ENCODE assay signal across 8 cellular contexts in the genomic region with DNA sequence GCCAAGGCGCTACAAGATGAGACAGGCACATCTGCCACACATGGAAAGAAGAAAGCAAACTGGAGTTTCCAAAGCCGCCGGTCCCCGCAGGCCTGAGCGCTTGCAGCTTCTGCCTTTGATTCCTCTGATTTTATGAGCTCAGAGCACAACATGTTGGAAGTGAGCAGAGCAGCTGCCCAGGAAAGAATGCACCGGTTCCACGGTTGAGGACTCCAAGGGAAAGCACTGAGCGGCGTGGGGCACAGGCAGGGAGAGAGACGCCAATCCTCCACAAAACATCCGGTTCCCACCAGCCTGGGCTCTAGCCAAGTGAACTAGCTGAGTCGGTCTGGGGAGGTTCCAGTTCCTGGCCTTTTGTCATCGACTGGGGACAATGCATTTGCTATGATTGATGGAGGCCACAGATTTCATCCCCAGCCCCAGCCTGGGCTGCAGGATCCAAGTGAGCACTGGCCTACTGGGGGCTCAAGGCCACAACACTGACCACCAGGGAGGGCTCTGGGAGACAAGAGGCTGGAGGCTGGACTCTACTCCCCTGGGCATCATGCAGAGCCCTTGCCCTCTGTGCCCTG.
DNase-seq lines count a peak whose midpoint lies in the region; ATAC-seq and TF ChIP-seq lines count a peak whose summit lies in the region.

No MANE protein-coding gene starts in this region.

- H3K27me3 ChIP-seq in GM23248 (replicated peaks; ENCODE audit: insufficient read depth): no peaks in the 10 kb centered on the region
- no peaks in the 10 kb centered on the region for H3K27me3 ChIP-seq in smooth muscle cell (ENCODE audit: low read depth)
- no peaks in the 10 kb centered on the region for H3K27me3 ChIP-seq in CD4-positive, alpha-beta memory T cell (ENCODE audit: insufficient read depth, low read length)

- no peaks in the 10 kb centered on the region for H3K36me3 Mint-ChIP-seq in CD4-positive, alpha-beta memory T cell

- 7 to 10% methylated on average over 13 of the region's 13 CpGs for WGBS in GM23248 (ENCODE audit: low coverage in 1 of 2, low lambda C conversion rate in 2 of 2, missing lambda C conversion rate in 2 of 2), 2 experiments
- 21% methylated on average over 13 of the region's 13 CpGs for WGBS in smooth muscle cell (ENCODE audit: low lambda C conversion rate)

- H3K9me3 ChIP-seq in GM23248 (ENCODE audit: low read depth): no peaks in the 10 kb centered on the region
- H3K9me3 ChIP-seq in smooth muscle cell (replicated peaks; ENCODE audit: low read depth): no peaks in the 10 kb centered on the region
- H3K9me3 ChIP-seq in CD4-positive, alpha-beta memory T cell (ENCODE audit: control insufficient read depth in 1 of 2, low read length in 2 of 2): no peaks in the 10 kb centered on the region

- no peaks in the 10 kb centered on the region for H3K27me3 Mint-ChIP-seq in CD4-positive, alpha-beta memory T cell

- H3K27ac ChIP-seq in GM23248: 0 out of 2 replicates have a peak overlapping the region, but pooled peaks have one; percentile 33
- peak overlapping the region; percentile 58 for H3K27ac ChIP-seq in smooth muscle cell (ENCODE audit: low read depth)
- H3K27ac ChIP-seq in CD4-positive, alpha-beta memory T cell (ENCODE audit: low read depth, low read length): no peak overlapping the region

- CTCF ChIA-PET in CD4-positive, alpha-beta memory T cell (lab: Charles Lee; ENCODE audit: partially characterized antibody): no interaction called here

- H2AFZ ChIP-seq in GM23248 (peak overlapping the region; percentile 47), smooth muscle cell (ENCODE audit: low read depth) (peak overlapping the region; percentile 59)

- H3K4me1 ChIP-seq in GM23248 (ENCODE audit: insufficient read depth): peaks cover 25% of the 10 kb centered on the region; the same call in 1 of the 2 replicates
- H3K4me1 ChIP-seq in smooth muscle cell (ENCODE audit: low read depth): no peaks in the 10 kb centered on the region
- peaks cover 6% of the 10 kb centered on the region for H3K4me1 ChIP-seq in CD4-positive, alpha-beta memory T cell (ENCODE audit: insufficient read depth, low read length)

- no peaks in the 10 kb centered on the region for H3K36me3 ChIP-seq in GM23248 (ENCODE audit: low read depth)
- H3K36me3 ChIP-seq in smooth muscle cell (ENCODE audit: low read depth): no peaks in the 10 kb centered on the region
- H3K36me3 ChIP-seq in CD4-positive, alpha-beta memory T cell (ENCODE audit: insufficient read depth, low read length): no peaks in the 10 kb centered on the region

- no peak overlapping the region for H3K4me3 Mint-ChIP-seq in CD4-positive, alpha-beta memory T cell

- no peaks in the 10 kb centered on the region for H3K9me2 ChIP-seq in GM23248 (ENCODE audit: insufficient read depth)

- peaks cover 5 to 14% (median 10%) of the 10 kb centered on the region in 4 donors for H3K4me1 Mint-ChIP-seq in CD4-positive, alpha-beta memory T cell

- H4K20me1 ChIP-seq in GM23248 (ENCODE audit: insufficient read depth) (no peaks in the 10 kb centered on the region), smooth muscle cell (ENCODE audit: low read depth) (no peaks in the 10 kb centered on the region)

- H3K9me3 Mint-ChIP-seq in CD4-positive, alpha-beta memory T cell: peaks cover 0 to 4% (median 0%) of the 10 kb centered on the region in 8 donors

- intact Hi-C loops in CD4-positive, alpha-beta memory T cell (cut with micrococcal nuclease): loop anchor here (5.0 kb wide), 1 partner anchor 266 kb away; no protein-coding TSS in a partner anchor

- H3K9ac ChIP-seq in GM23248 (peak overlapping the region; percentile 43), smooth muscle cell (ENCODE audit: low read depth) (no peak overlapping the region)

- TF ChIP-seq CTCF in cardiac fibroblast (IDR thresholded peaks at IDR 0.05; ENCODE audit: low read depth, low read length): no peak
- TF ChIP-seq CTCF in smooth muscle cell (IDR thresholded peaks at IDR 0.05; ENCODE audit: borderline replicate concordance, insufficient read depth, poor library complexity, severe bottlenecking): no peak

- ATAC-seq in HG03460 (IDR thresholded peaks at IDR 0.05; ENCODE audit: unreplicated experiment) (no peak), HG02870 (IDR thresholded peaks at IDR 0.05; ENCODE audit: unreplicated experiment) (no peak)

- H3K79me2 ChIP-seq in GM23248 (ENCODE audit: insufficient read depth) (no peaks in the 10 kb centered on the region), smooth muscle cell (ENCODE audit: low read depth) (no peaks in the 10 kb centered on the region)

- H3K4me2 ChIP-seq in GM23248 (ENCODE audit: unreplicated experiment): peak overlapping the region; percentile 38
- peak overlapping the region; percentile 60 for H3K4me2 ChIP-seq in smooth muscle cell

- POLR2A ChIA-PET in CD4-positive, alpha-beta memory T cell (lab: Charles Lee; ENCODE audit: partially characterized antibody): interaction anchor here (0.6 kb wide), 1 partner anchor 550 kb away, joined by 3 read pairs; no protein-coding TSS in a partner anchor

- peak; percentile 81 for DNase-seq in GM23248
- peak; percentile 80 to 84 for DNase-seq in cardiac fibroblast (ENCODE audit: low read depth in 2 of 2)
- peak; percentile 87 for DNase-seq in kidney glomerular epithelial cell (lab: John Stamatoyannopoulos, UW)
- no peak for DNase-seq in smooth muscle cell (lab: John Stamatoyannopoulos, UW; ENCODE audit: unreplicated experiment)
- no peak for DNase-seq in HuH-7 (ENCODE audit: low spot score)
- DNase-seq in CD4-positive, alpha-beta memory T cell: no peak

- H3K4me3 ChIP-seq in GM23248 (0 out of 2 replicates have a peak overlapping the region, but pooled peaks have one; percentile 9), cardiac fibroblast (replicated peaks in 1 of 2; ENCODE audit: low read depth in 2 of 2, low read length in 2 of 2) (peak overlapping the region in 1 of 2 donors; percentile 3), smooth muscle cell (no peak overlapping the region)
- H3K4me3 ChIP-seq in CD4-positive, alpha-beta memory T cell (ENCODE audit: low read length in 2 of 2): no peak overlapping the region

- H3F3A ChIP-seq in GM23248 (ENCODE audit: insufficient read depth) (no peaks in the 10 kb centered on the region; the same call in 1 of the 2 replicates), smooth muscle cell (ENCODE audit: low read depth) (peaks cover 6% of the 10 kb centered on the region)

- in situ Hi-C loops in GM23248 (cut with MboI): no loop called here

- H3K27ac Mint-ChIP-seq in CD4-positive, alpha-beta memory T cell: no peak overlapping the region

Comparison
In these comparisons a context has a peak if more than half of its experiments do, and no peak if none do; other contexts are left out.
1. DNase-seq: peak in GM23248 (single experiment), cardiac fibroblast (2 of 2) and kidney glomerular epithelial cell (single experiment); none in smooth muscle cell (single experiment), HuH-7 (single experiment) and CD4-positive, alpha-beta memory T cell (0 of 5).